25 cellular contexts compared by ENCODE assay signal in genomic region chr4:86529450-86529849, GRCh38.
DNase-seq lines count a peak whose midpoint lies in the region; ATAC-seq and TF ChIP-seq lines count a peak whose summit lies in the region.
"Had no signal": no experiment of that assay in that cellular context is flagged by ENCODE, and none has a peak within 500 bp of the region (broad histone marks: within the 10 kb centered on the region; RNA-seq: fewer than 3 reads in every experiment).

No MANE protein-coding gene starts in this region.

- no peak for TF ChIP-seq CTCF in lung (IDR thresholded peaks at IDR 0.05; ENCODE audit: control extremely low read depth, extremely low read depth)
- TF ChIP-seq CTCF in neural progenitor cell (IDR thresholded peaks at IDR 0.05), result no peak

- 52 to 70% methylated on average over 2 of the region's 2 CpGs for WGBS in lung, 2 donors

- H3K9me3 ChIP-seq in lung (ENCODE audit: control insufficient read depth in 2 of 2, insufficient read depth in 1 of 2, low read length in 1 of 2) (no peaks in the 10 kb centered on the region), neural progenitor cell (ENCODE audit: low read depth) (peaks cover 7% of the 10 kb centered on the region)
- H3K9me3 ChIP-seq: BE2C, SK-N-SH had no signal

- H3K79me2 ChIP-seq in neural progenitor cell (ENCODE audit: low read depth), result no peaks in the 10 kb centered on the region

- H3K4me1 Mint-ChIP-seq in neural progenitor cell, result no peaks in the 10 kb centered on the region
- H3K4me1 Mint-ChIP-seq: CD8-positive, alpha-beta memory T cell had no signal

- H4K20me1 ChIP-seq in neural progenitor cell (ENCODE audit: low read depth), result no peaks in the 10 kb centered on the region

- no peak overlapping the region for H3K4me2 ChIP-seq in neural progenitor cell
- H3K4me2 ChIP-seq: SK-N-SH had no signal

- H3K4me3 Mint-ChIP-seq in neural progenitor cell, result no peak overlapping the region
- H3K4me3 Mint-ChIP-seq: CD14-positive monocyte; CD8-positive, alpha-beta memory T cell had no signal

- peaks cover 22% of the 10 kb centered on the region for H3K9me3 Mint-ChIP-seq in neural progenitor cell
- H3K9me3 Mint-ChIP-seq: CD14-positive monocyte had no signal

- DNase-seq in NCI-H510A treated with DMSO at 0.1 percent for 48 hours (lab: John Stamatoyannopoulos, UW), result peak; percentile 61
- DNase-seq in NCI-H510A (lab: John Stamatoyannopoulos, UW), result no peak
- peak; percentile 57 for DNase-seq in NCI-H345 (lab: John Stamatoyannopoulos, UW)
- peak; percentile 39 for DNase-seq in lung (ENCODE audit: low spot score)
- no peak for DNase-seq in NOMO-1 treated with dmso at 0.1 percent for 144 hours (lab: John Stamatoyannopoulos, UW; ENCODE audit: unreplicated experiment)
- DNase-seq in neural progenitor cell (ENCODE audit: low spot score), result no peak
- no peak for DNase-seq in NOMO-1 (lab: John Stamatoyannopoulos, UW; ENCODE audit: unreplicated experiment in 2 of 2)
- DNase-seq: 8988T; ACHN; BE2C; CD8-positive, alpha-beta memory T cell; DMS 273 treated with DMSO at 0.1 percent for 48 hours; GM23248; H7; Kasumi-1; NCI-H1092 treated with DMSO at 0.1 percent for 48 hours; NCI-H1436; NCI-H187; NCI-H2227 treated with DMSO at 0.1 percent for 48 hours; NCI-H524 treated with DMSO at 0.1 percent for 48 hours; NCI-H82; SK-N-SH; SW 1271 had no signal

- no peak overlapping the region for H3K9ac ChIP-seq in neural progenitor cell
- H3K9ac ChIP-seq: GM23248, SK-N-SH had no signal

- H3K4me3 ChIP-seq in lung (no peak overlapping the region), neural progenitor cell (no peak overlapping the region)
- H3K4me3 ChIP-seq: GM23248 had no signal

- ATAC-seq in lung (ENCODE audit: insufficient read depth, low FRiP score), result peak; percentile 87
- ATAC-seq: HepG2 had no signal

- H3K27me3 ChIP-seq in lung (ENCODE audit: control insufficient read depth, insufficient read depth), result no peaks in the 10 kb centered on the region
- H3K27me3 ChIP-seq in neural progenitor cell, result no peaks in the 10 kb centered on the region
- H3K27me3 ChIP-seq: BE2C had no signal

- no peaks in the 10 kb centered on the region for H3F3A ChIP-seq in neural progenitor cell (ENCODE audit: low read depth)

- H3K36me3 ChIP-seq in lung (ENCODE audit: control insufficient read depth in 2 of 2, insufficient read depth in 2 of 2, low read length in 2 of 2) (no peaks in the 10 kb centered on the region), neural progenitor cell (no peaks in the 10 kb centered on the region)
- H3K36me3 ChIP-seq: BE2C had no signal

- peaks cover 20% of the 10 kb centered on the region for H3K36me3 Mint-ChIP-seq in neural progenitor cell
- H3K36me3 Mint-ChIP-seq: CD14-positive monocyte; CD8-positive, alpha-beta memory T cell had no signal

- H3K27ac ChIP-seq in lung (ENCODE audit: low read depth in 1 of 2, low read length in 1 of 2) (no peak overlapping the region), neural progenitor cell (no peak overlapping the region)
- H3K27ac ChIP-seq: GM23248 had no signal

- H2AFZ ChIP-seq in neural progenitor cell (replicated peaks), result no peak overlapping the region
- H2AFZ ChIP-seq: GM23248 had no signal

- H3K27ac Mint-ChIP-seq in neural progenitor cell, result no peak overlapping the region

- H3K4me1 ChIP-seq in lung (ENCODE audit: control insufficient read depth in 2 of 2, insufficient read depth in 2 of 2, low read length in 2 of 2), result peaks cover 0 to 5% of the 10 kb centered on the region in 2 donors
- peaks cover 3% of the 10 kb centered on the region for H3K4me1 ChIP-seq in neural progenitor cell
- H3K4me1 ChIP-seq: BE2C had no signal

- H3K27me3 Mint-ChIP-seq in neural progenitor cell (ENCODE audit: insufficient read depth, low read depth), result no peaks in the 10 kb centered on the region

Comparison
In these comparisons a context has a peak if more than half of its experiments do, and no peak if none do; other contexts are left out.
1. DNase-seq: peak in NCI-H510A treated with DMSO at 0.1 percent for 48 hours (single experiment), NCI-H345 (single experiment) and lung (single experiment); none in NCI-H510A (single experiment), NOMO-1 treated with dmso at 0.1 percent for 144 hours (single experiment), neural progenitor cell (single experiment) and NOMO-1 (0 of 2).